8 cellular contexts compared by ENCODE assay signal in the genomic region with DNA sequence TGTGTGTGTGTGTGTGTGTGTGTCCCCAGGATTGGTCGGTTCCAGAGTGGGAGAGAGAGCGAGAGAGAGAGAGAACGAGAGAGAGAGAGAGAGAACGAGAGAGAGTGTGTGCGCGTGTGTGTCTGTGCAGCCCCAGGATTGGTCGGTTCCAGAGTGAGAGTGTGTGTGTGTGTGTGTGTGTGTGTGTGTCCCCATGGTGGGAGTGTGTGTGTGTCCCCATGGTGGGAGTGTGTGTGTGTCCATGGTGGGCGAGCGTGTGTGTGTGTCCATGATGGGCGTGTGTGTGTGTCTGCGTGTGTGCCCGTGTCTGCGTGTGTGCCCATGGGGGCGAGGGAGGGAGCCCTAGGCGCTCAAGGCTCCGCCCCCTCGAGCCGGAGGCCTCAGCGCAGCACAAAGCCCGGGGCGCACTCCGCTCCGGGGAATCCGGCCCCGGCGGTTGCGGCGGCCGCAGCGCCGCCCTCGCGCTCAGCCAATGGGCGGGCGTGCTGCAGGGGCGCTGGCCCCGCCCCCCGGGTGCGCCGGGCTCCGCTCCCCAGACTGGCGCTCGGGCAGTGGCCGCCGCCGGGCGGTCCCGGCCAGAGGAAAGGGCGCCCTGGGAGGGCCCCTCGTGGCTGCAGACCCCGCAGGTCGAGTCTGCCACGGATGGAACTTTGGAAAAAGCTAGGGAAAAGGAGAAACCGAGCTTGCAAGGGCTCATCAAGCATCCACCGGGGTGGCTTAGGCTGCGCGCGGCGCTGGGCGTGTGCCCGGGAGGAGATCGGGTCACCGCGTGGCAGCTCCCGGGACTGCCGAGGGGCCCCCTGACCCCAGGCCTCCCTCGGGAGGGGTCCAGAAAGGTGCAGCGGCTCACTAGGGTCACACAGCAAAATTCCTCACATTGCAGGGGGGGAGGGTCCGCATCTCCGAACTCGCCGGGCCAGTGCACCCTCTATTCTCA.
DNase-seq lines count a peak whose midpoint lies in the region; ATAC-seq and TF ChIP-seq lines count a peak whose summit lies in the region.

No MANE protein-coding gene starts in this region.

- POLR2A ChIA-PET in SK-N-SH (lab: Yijun Ruan, JAX): interaction anchor here (0.5 to 1.5 kb wide), 3 partner anchors 90 to 418 kb away, joined by 4 to 13 read pairs (median 5); a partner anchor contains a TSS

- no peaks in the 10 kb centered on the region for H3K79me1 ChIP-seq in H9 (ENCODE audit: insufficient read depth, low read depth, low read length, poor library complexity, severe bottlenecking)

- H3K27ac ChIP-seq in H9 (ENCODE audit: insufficient read length, low read depth, low read length) (no peak overlapping the region), SK-N-SH (ENCODE audit: low read depth in 2 of 2, low read length in 1 of 2) (peak overlapping the region; percentile 33 to 58; a peak in 1 of 4 replicates), temporal lobe (ENCODE audit: low read depth, low read length) (peak overlapping the region; percentile 98)

- H4K20me1 ChIP-seq in H9 (ENCODE audit: control insufficient read depth, insufficient read depth, insufficient read length): no peaks in the 10 kb centered on the region
- H4K20me1 ChIP-seq in SK-N-SH (ENCODE audit: insufficient read depth): no peaks in the 10 kb centered on the region

- H3K14ac ChIP-seq in H9 (ENCODE audit: insufficient read depth, low read length): peak overlapping the region; percentile 92

- H3K9ac ChIP-seq in H9 (ENCODE audit: extremely low read depth, insufficient read length, low read length) (peak overlapping the region; percentile 80), SK-N-SH (peak overlapping the region; percentile 71)

- no peaks in the 10 kb centered on the region; a peak in 1 of 5 replicates for H3K9me3 Mint-ChIP-seq in H9
- H3K9me3 Mint-ChIP-seq in activated naive CD4-positive, alpha-beta T cell treated with anti-CD3 and anti-CD28 coated beads, Interleukin-2, amount 50 U/mL, for 72 hours: no peaks in the 10 kb centered on the region
- peaks cover 12% of the 10 kb centered on the region for H3K9me3 Mint-ChIP-seq in glutamatergic neuron (ENCODE audit: unreplicated experiment)

- H2AK5ac ChIP-seq in H9 (ENCODE audit: insufficient read length, low read length): no peak overlapping the region

- DNase-seq in GM04504 (ENCODE audit: low read depth): peak; percentile 91
- DNase-seq in H9: peak; percentile 91
- DNase-seq in MG63: peak; percentile 99
- DNase-seq in SK-N-SH: peak; percentile 97
- DNase-seq in activated naive CD4-positive, alpha-beta T cell treated with anti-CD3 and anti-CD28 coated beads, Interleukin-2, amount 50 U/mL, for 72 hours (ENCODE audit: low spot score in 2 of 2): peak; percentile 92 to 93
- DNase-seq in glutamatergic neuron: peak; percentile 94
- peak; percentile 55 for DNase-seq in omental fat pad (ENCODE audit: low spot score)

- TF ChIP-seq RAD21 in SK-N-SH (IDR thresholded peaks at IDR 0.05; ENCODE audit: low read length): no peak

- H3K18ac ChIP-seq in H9 (ENCODE audit: insufficient read length, low read depth, low read length): peak overlapping the region; percentile 87

- H3K23me2 ChIP-seq in H9 (ENCODE audit: insufficient read length, low read depth, low read length, poor library complexity, severe bottlenecking): peaks cover 3% of the 10 kb centered on the region

- H3K4ac ChIP-seq in H9 (ENCODE audit: low read depth, low read length): no peak overlapping the region

- H4K5ac ChIP-seq in H9 (ENCODE audit: insufficient read length, low read depth, low read length): peak overlapping the region; percentile 54

- no peaks in the 10 kb centered on the region for H3K36me3 Mint-ChIP-seq in H9 (ENCODE audit: insufficient read depth in 1 of 3, low read depth in 3 of 3)
- H3K36me3 Mint-ChIP-seq in activated naive CD4-positive, alpha-beta T cell treated with anti-CD3 and anti-CD28 coated beads, Interleukin-2, amount 50 U/mL, for 72 hours: no peaks in the 10 kb centered on the region
- no peaks in the 10 kb centered on the region for H3K36me3 Mint-ChIP-seq in glutamatergic neuron (ENCODE audit: unreplicated experiment)

- H3F3A ChIP-seq in SK-N-SH (replicated peaks; ENCODE audit: insufficient read depth): peaks cover 5% of the 10 kb centered on the region

- H3K4me1 Mint-ChIP-seq in H9: peaks cover 10 to 26% of the 10 kb centered on the region in 2 experiments
- H3K4me1 Mint-ChIP-seq in glutamatergic neuron (ENCODE audit: low read depth, unreplicated experiment): peaks cover 2% of the 10 kb centered on the region

- TF ChIP-seq CTCF in H9 (conservative IDR thresholded peaks at IDR 0.05): peak; percentile 36; the same call in 2 of the 3 replicates
- peak; percentile 27; the same call in 1 of the 2 replicates for TF ChIP-seq CTCF in SK-N-SH (IDR thresholded peaks at IDR 0.05)
- peak; percentile 36 for TF ChIP-seq CTCF in glutamatergic neuron (IDR thresholded peaks at IDR 0.05; ENCODE audit: partially characterized antibody, unreplicated experiment)
- TF ChIP-seq CTCF in omental fat pad (IDR thresholded peaks at IDR 0.05): no peak

- no peaks in the 10 kb centered on the region for H3K9me2 ChIP-seq in SK-N-SH

- H2BK20ac ChIP-seq in H9 (ENCODE audit: low read depth, low read length, poor library complexity, severe bottlenecking): no peak overlapping the region

- H4K8ac ChIP-seq in H9 (replicated peaks; ENCODE audit: insufficient read length, low read depth, low read length): no peak overlapping the region

- H3K23ac ChIP-seq in H9 (ENCODE audit: insufficient read length, low read depth, low read length): no peak overlapping the region

- no peaks in the 10 kb centered on the region for H3K36me3 ChIP-seq in MG63
- no peaks in the 10 kb centered on the region for H3K36me3 ChIP-seq in SK-N-SH (replicated peaks in 1 of 2; ENCODE audit: control insufficient read depth in 1 of 2, insufficient read depth in 2 of 2, low read length in 1 of 2)

- CTCF ChIA-PET in SK-N-SH (lab: Yijun Ruan, JAX): interaction anchor here (0.8 to 1.1 kb wide), 2 partner anchors 96 to 99 kb away, joined by 4 to 9 read pairs; a partner anchor contains a TSS

- H3K27ac Mint-ChIP-seq in H9 (peak overlapping the region; percentile 52 to 92 (median 85); a peak in 6 of 7 replicates), glutamatergic neuron (ENCODE audit: unreplicated experiment) (peak overlapping the region; percentile 84)
- H3K27ac Mint-ChIP-seq in activated naive CD4-positive, alpha-beta T cell treated with anti-CD3 and anti-CD28 coated beads, Interleukin-2, amount 50 U/mL, for 72 hours: peak overlapping the region; percentile 26 to 82

- peak overlapping the region; percentile 70 to 82 for H3K4me3 Mint-ChIP-seq in H9
- H3K4me3 Mint-ChIP-seq in glutamatergic neuron (ENCODE audit: unreplicated experiment): peak overlapping the region; percentile 86

- H3K56ac ChIP-seq in H9 (ENCODE audit: insufficient read length, low read depth, low read length): no peak overlapping the region

- H3K4me2 ChIP-seq in H9 (ENCODE audit: insufficient read depth, insufficient read length, low read length): peak overlapping the region; percentile 79
- peak overlapping the region; percentile 92 for H3K4me2 ChIP-seq in SK-N-SH

- H3K79me2 ChIP-seq in H9 (ENCODE audit: insufficient read depth, low read length): no peaks in the 10 kb centered on the region
- H3K79me2 ChIP-seq in SK-N-SH (ENCODE audit: insufficient read depth): no peaks in the 10 kb centered on the region

- H4K91ac ChIP-seq in H9 (ENCODE audit: insufficient read length, low read depth, low read length): no peak overlapping the region

- no peak overlapping the region for H2AFZ ChIP-seq in H9 (ENCODE audit: low read length)
- peak overlapping the region; percentile 91 for H2AFZ ChIP-seq in SK-N-SH (ENCODE audit: low read depth)

- WGBS in H9 (ENCODE audit: extremely low coverage, insufficient read length, low lambda C conversion rate): no CpG with 5 or more reads among the region's 72 CpGs
- 0% methylated on average over 14 of the region's 72 CpGs for WGBS in SK-N-SH (ENCODE audit: low lambda C conversion rate)

- H2BK15ac ChIP-seq in H9 (ENCODE audit: low read depth, low read length): no peak overlapping the region

- H2BK120ac ChIP-seq in H9 (ENCODE audit: low read depth, low read length, poor library complexity, severe bottlenecking): no peak overlapping the region

- H3K4me1 ChIP-seq in H9 (ENCODE audit: insufficient read depth, low read length) (no peaks in the 10 kb centered on the region; the same call in 1 of the 2 replicates), SK-N-SH (ENCODE audit: control insufficient read depth in 1 of 2, insufficient read depth in 2 of 2, low read depth in 1 of 2, low read length in 1 of 2) (peaks cover 3% of the 10 kb centered on the region in 2 experiments; a peak in 1 of 4 replicates)

- no peaks in the 10 kb centered on the region for H3K27me3 Mint-ChIP-seq in H9 (ENCODE audit: low read depth)
- H3K27me3 Mint-ChIP-seq in glutamatergic neuron (ENCODE audit: unreplicated experiment): peaks cover 2% of the 10 kb centered on the region

- H3K4me3 ChIP-seq in MG63: peak overlapping the region; percentile 74
- H3K4me3 ChIP-seq in SK-N-SH (ENCODE audit: low read depth in 2 of 2, low read length in 1 of 2): peak overlapping the region; percentile 58 to 79

- no peak overlapping the region for H2BK5ac ChIP-seq in H9 (ENCODE audit: insufficient read length, low read length)

- H3K27me3 ChIP-seq in H9 (ENCODE audit: insufficient read depth, low read length) (no peaks in the 10 kb centered on the region), MG63 (no peaks in the 10 kb centered on the region), SK-N-SH (ENCODE audit: insufficient read depth) (no peaks in the 10 kb centered on the region)

- no peak for TF ChIP-seq EP300 in SK-N-SH (IDR thresholded peaks at IDR 0.05; ENCODE audit: borderline replicate concordance in 1 of 2, low read depth in 1 of 2, low read length in 1 of 2)

- H2BK12ac ChIP-seq in H9 (ENCODE audit: insufficient read length, low read depth, low read length): no peak overlapping the region

- H3K9me3 ChIP-seq in H9 (ENCODE audit: control insufficient read depth, low read depth, low read length): no peaks in the 10 kb centered on the region
- H3K9me3 ChIP-seq in MG63: no peaks in the 10 kb centered on the region
- H3K9me3 ChIP-seq in SK-N-SH: no peaks in the 10 kb centered on the region

- ATAC-seq in activated naive CD4-positive, alpha-beta T cell treated with anti-CD3 and anti-CD28 coated beads, Interleukin-2, amount 50 U/mL, for 72 hours: peak; percentile 82 to 85
- peak; percentile 95 for ATAC-seq in omental fat pad (ENCODE audit: low FRiP score)

- H3T11ph ChIP-seq in H9 (ENCODE audit: low read length): no peak overlapping the region

TF ChIP-seq in SK-N-SH, 30 proteins besides CTCF, POLR2A, EP300 and RAD21 (continues in another document):
- TF ChIP-seq NFIC (IDR thresholded peaks at IDR 0.05; ENCODE audit: borderline replicate concordance): no peak
- TF ChIP-seq SMC3 (IDR thresholded peaks at IDR 0.05; ENCODE audit: low read depth, low read length): 0 out of 2 replicates have a peak, but pooled peaks have one; percentile 17
- no peak for TF ChIP-seq GABPA (IDR thresholded peaks at IDR 0.05; ENCODE audit: low read depth)
- no peak for TF ChIP-seq RCOR1 (IDR thresholded peaks at IDR 0.05; ENCODE audit: low read length)

Comparison
In these comparisons a context has a peak if more than half of its experiments do, and no peak if none do; other contexts are left out.
1. CTCF ChIP-seq: peak in H9 (single experiment), SK-N-SH (single experiment) and glutamatergic neuron (single experiment); none in omental fat pad (0 of 3).
2. Peak in every context shown above with its lines, with median percentiles within 50 percentile points of each other: DNase-seq and H3K27ac Mint-ChIP-seq.